ENCODE assay signal across 1 cellular context in the genomic region with DNA sequence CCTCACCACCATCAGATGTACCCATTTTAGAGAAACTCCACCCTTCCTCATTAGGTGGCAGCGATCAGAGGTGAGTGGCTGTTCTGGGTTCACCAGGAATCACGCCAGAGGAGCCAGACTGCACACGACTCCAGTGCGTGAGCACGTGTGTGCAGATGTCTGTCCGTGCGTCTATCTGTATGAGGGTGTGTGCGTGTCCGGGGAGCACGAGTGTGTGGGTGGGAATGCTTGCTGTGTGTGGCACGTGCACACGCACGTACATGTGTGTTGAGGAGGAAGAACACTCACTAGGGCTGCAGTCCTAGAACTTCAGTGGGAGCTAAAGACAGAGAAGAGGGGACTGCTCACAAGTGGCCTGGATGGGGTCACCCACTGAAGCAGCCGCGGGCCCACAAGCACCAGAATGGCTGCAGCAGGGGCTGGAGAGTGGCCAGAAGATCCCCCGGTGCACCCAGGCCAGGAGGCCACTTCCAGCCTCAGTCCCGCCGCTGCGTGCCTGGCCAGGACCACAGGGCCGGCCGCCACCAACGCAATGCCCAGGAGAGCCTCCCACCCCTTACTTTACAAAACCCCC.
TF ChIP-seq lines count a peak whose summit lies in the region.

No MANE protein-coding gene starts in this region.

TF ChIP-seq in GM23338, 12 proteins besides CTCF, POLR2A, EP300 and RAD21 (continued from another document):
- TF ChIP-seq, protein P1, sequence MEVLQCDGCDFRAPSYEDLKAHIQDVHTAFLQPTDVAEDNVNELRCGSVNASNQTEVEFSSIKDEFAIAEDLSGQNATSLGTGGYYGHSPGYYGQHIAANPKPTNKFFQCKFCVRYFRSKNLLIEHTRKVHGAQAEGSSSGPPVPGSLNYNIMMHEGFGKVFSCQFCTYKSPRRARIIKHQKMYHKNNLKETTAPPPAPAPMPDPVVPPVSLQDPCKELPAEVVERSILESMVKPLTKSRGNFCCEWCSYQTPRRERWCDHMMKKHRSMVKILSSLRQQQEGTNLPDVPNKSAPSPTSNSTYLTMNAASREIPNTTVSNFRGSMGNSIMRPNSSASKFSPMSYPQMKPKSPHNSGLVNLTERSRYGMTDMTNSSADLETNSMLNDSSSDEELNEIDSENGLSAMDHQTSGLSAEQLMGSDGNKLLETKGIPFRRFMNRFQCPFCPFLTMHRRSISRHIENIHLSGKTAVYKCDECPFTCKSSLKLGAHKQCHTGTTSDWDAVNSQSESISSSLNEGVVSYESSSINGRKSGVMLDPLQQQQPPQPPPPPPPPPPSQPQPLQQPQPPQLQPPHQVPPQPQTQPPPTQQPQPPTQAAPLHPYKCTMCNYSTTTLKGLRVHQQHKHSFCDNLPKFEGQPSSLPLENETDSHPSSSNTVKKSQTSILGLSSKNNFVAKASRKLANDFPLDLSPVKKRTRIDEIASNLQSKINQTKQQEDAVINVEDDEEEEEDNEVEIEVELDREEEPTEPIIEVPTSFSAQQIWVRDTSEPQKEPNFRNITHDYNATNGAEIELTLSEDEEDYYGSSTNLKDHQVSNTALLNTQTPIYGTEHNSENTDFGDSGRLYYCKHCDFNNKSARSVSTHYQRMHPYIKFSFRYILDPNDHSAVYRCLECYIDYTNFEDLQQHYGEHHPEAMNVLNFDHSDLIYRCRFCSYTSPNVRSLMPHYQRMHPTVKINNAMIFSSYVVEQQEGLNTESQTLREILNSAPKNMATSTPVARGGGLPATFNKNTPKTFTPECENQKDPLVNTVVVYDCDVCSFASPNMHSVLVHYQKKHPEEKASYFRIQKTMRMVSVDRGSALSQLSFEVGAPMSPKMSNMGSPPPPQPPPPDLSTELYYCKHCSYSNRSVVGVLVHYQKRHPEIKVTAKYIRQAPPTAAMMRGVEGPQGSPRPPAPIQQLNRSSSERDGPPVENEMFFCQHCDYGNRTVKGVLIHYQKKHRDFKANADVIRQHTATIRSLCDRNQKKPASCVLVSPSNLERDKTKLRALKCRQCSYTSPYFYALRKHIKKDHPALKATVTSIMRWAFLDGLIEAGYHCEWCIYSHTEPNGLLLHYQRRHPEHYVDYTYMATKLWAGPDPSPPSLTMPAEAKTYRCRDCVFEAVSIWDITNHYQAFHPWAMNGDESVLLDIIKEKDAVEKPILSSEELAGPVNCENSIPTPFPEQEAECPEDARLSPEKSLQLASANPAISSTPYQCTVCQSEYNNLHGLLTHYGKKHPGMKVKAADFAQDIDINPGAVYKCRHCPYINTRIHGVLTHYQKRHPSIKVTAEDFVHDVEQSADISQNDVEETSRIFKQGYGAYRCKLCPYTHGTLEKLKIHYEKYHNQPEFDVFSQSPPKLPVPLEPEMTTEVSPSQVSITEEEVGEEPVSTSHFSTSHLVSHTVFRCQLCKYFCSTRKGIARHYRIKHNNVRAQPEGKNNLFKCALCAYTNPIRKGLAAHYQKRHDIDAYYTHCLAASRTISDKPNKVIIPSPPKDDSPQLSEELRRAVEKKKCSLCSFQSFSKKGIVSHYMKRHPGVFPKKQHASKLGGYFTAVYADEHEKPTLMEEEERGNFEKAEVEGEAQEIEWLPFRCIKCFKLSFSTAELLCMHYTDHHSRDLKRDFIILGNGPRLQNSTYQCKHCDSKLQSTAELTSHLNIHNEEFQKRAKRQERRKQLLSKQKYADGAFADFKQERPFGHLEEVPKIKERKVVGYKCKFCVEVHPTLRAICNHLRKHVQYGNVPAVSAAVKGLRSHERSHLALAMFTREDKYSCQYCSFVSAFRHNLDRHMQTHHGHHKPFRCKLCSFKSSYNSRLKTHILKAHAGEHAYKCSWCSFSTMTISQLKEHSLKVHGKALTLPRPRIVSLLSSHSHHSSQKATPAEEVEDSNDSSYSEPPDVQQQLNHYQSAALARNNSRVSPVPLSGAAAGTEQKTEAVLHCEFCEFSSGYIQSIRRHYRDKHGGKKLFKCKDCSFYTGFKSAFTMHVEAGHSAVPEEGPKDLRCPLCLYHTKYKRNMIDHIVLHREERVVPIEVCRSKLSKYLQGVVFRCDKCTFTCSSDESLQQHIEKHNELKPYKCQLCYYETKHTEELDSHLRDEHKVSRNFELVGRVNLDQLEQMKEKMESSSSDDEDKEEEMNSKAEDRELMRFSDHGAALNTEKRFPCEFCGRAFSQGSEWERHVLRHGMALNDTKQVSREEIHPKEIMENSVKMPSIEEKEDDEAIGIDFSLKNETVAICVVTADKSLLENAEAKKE (CRISPR knock-in tag; IDR thresholded peaks at IDR 0.05), result no peak
- TF ChIP-seq POLR2AphosphoS5 (IDR thresholded peaks at IDR 0.05; ENCODE audit: low read depth) (no peak), STAT1 (IDR thresholded peaks at IDR 0.05; ENCODE audit: unreplicated experiment) (no peak), ZNF114 (CRISPR knock-in tag; IDR thresholded peaks at IDR 0.05) (no peak), CREB1 (CRISPR knock-in tag; IDR thresholded peaks at IDR 0.05; ENCODE audit: low read depth) (no peak)
